In genomic region chr19:10402441-10403038, GRCh38 we compare ENCODE assay signal across 7 cellular contexts. TPM values are rescaled to one million over a fixed set of nuclear protein-coding genes. Genes with fewer than 3 reads are reported as not detected.
DNase-seq lines count a peak whose midpoint lies in the region; FAIRE-seq and TF ChIP-seq lines count a peak whose summit lies in the region.

No MANE protein-coding gene starts in this region.

- peak; percentile 69 for DNase-seq in GM23248
- DNase-seq in RCC 7860 (ENCODE audit: low spot score), result peak; percentile 58
- peak; percentile 75 for DNase-seq in endodermal cell
- no peak for DNase-seq in nephron progenitor cell
- DNase-seq in SW480 (ENCODE audit: low spot score), result no peak
- DNase-seq in COLO829 (ENCODE audit: low spot score), result no peak
- DNase-seq in mucosa of gallbladder (ENCODE audit: low spot score), result no peak

- no peaks in the 10 kb centered on the region; the same call in 1 of the 2 replicates for H4K20me1 ChIP-seq in GM23248 (ENCODE audit: insufficient read depth)

- no peaks in the 10 kb centered on the region for H3F3A ChIP-seq in GM23248 (ENCODE audit: insufficient read depth)

- H3K4me3 ChIP-seq in GM23248 (peak overlapping the region; percentile 88), endodermal cell (ENCODE audit: low read length) (peak overlapping the region; percentile 96)

- in situ Hi-C loops in GM23248 (cut with MboI), result no loop called here

- TF ChIP-seq CTCF in endodermal cell (conservative IDR thresholded peaks at IDR 0.05) (no peak), nephron progenitor cell (IDR thresholded peaks at IDR 0.05) (no peak)

- FAIRE-seq in RCC 7860 (lab: Jason Lieb, UNC), result no peak

- H3K27me3 ChIP-seq in GM23248 (replicated peaks; ENCODE audit: insufficient read depth), result no peaks in the 10 kb centered on the region
- H3K27me3 ChIP-seq in endodermal cell (ENCODE audit: control insufficient read depth, insufficient read depth, low read length, poor library complexity, severe bottlenecking), result peaks cover 32% of the 10 kb centered on the region

- H3K27ac ChIP-seq in GM23248 (peak overlapping the region; percentile 69), endodermal cell (ENCODE audit: low read depth, low read length) (no peak overlapping the region)

- peak overlapping the region; percentile 81 for H2AFZ ChIP-seq in GM23248

- H3K27ac Mint-ChIP-seq in endodermal cell, result peak overlapping the region; percentile 98
- peak overlapping the region; percentile 78 for H3K27ac Mint-ChIP-seq in nephron progenitor cell

- H3K27me3 Mint-ChIP-seq in endodermal cell (ENCODE audit: insufficient read depth) (peaks cover 30% of the 10 kb centered on the region), nephron progenitor cell (ENCODE audit: low read depth, poor library complexity) (peaks cover 40% of the 10 kb centered on the region)

- no peaks in the 10 kb centered on the region for H3K9me2 ChIP-seq in GM23248 (ENCODE audit: insufficient read depth)

- WGBS in GM23248 (ENCODE audit: low coverage in 1 of 2, low lambda C conversion rate in 2 of 2, missing lambda C conversion rate in 2 of 2), 2 experiments, result 0 to 2% methylated on average over 14 to 15 of the region's 15 CpGs
- WGBS in endodermal cell (ENCODE audit: insufficient coverage in 1 of 2, insufficient read length in 1 of 2), 2 experiments, result 4 to 9% methylated on average over 11 to 15 of the region's 15 CpGs

- H3K9me3 Mint-ChIP-seq in endodermal cell (no peaks in the 10 kb centered on the region), nephron progenitor cell (no peaks in the 10 kb centered on the region)

- H3K9ac ChIP-seq in GM23248 (peak overlapping the region; percentile 95), endodermal cell (ENCODE audit: extremely low read depth, low read length, poor library complexity, severe bottlenecking) (peak overlapping the region; percentile 92)

- H3K9me3 ChIP-seq in GM23248 (ENCODE audit: low read depth), result no peaks in the 10 kb centered on the region
- H3K9me3 ChIP-seq in endodermal cell (ENCODE audit: control insufficient read depth, low read length), result no peaks in the 10 kb centered on the region

- H3K36me3 ChIP-seq in GM23248 (ENCODE audit: low read depth) (no peaks in the 10 kb centered on the region), endodermal cell (ENCODE audit: control insufficient read depth, insufficient read depth, low read length) (peaks cover 30% of the 10 kb centered on the region)

- H3K36me3 Mint-ChIP-seq in endodermal cell (ENCODE audit: low read depth) (peaks cover 21% of the 10 kb centered on the region), nephron progenitor cell (ENCODE audit: low read depth) (peaks cover 5% of the 10 kb centered on the region)

- peak overlapping the region; percentile 95 for H3K4me3 Mint-ChIP-seq in endodermal cell
- peak overlapping the region; percentile 98 for H3K4me3 Mint-ChIP-seq in nephron progenitor cell

- peaks cover 58% of the 10 kb centered on the region for H3K79me2 ChIP-seq in GM23248 (ENCODE audit: insufficient read depth)

- peak overlapping the region; percentile 97 for H3K4me2 ChIP-seq in GM23248 (ENCODE audit: unreplicated experiment)

- H3K4me1 ChIP-seq in GM23248 (ENCODE audit: insufficient read depth), result peaks cover 17% of the 10 kb centered on the region
- H3K4me1 ChIP-seq in endodermal cell (ENCODE audit: control insufficient read depth, insufficient read depth, low read length), result peaks cover 4% of the 10 kb centered on the region

- H3K4me1 Mint-ChIP-seq in endodermal cell (peaks cover 14% of the 10 kb centered on the region), nephron progenitor cell (peaks cover 29% of the 10 kb centered on the region)

RNA-seq across cellular contexts. Expression of gene CDC37, which starts 0.8 kb away (rescaled TPM):
- 268 and 301 TPM in 2 replicates for total RNA-seq in GM23248 (2014; rRNA removed; shearing (Covaris generic))
- 288 and 291 TPM in 2 replicates for polyA plus RNA-seq in GM23248 (2016; fragmentation: Nextera tagmentation; extraction: Ambion mirVana)
- total RNA-seq in endodermal cell, result 100 to 1,000 TPM; 148 to 172 TPM
- 160 TPM for polyA plus RNA-seq in endodermal cell (2013, experiment 1 of 2)
- polyA plus RNA-seq in endodermal cell (2013, experiment 2 of 2), result 155 TPM
- 138 TPM for total RNA-seq in mucosa of gallbladder

RNA-seq across cellular contexts. Expression of gene PDE4A, which starts 17.8 kb away (rescaled TPM):
- 2.4 and 4.7 TPM in 2 replicates for total RNA-seq in GM23248 (2014; rRNA removed; shearing (Covaris generic))
- polyA plus RNA-seq in GM23248 (2016; fragmentation: Nextera tagmentation; extraction: Ambion mirVana), result 15.9 and 17.4 TPM in 2 replicates
- total RNA-seq in endodermal cell, result 1 to 10 TPM; 1.7 to 2.6 TPM
- polyA plus RNA-seq in endodermal cell (2013, experiment 1 of 2), result 2.0 TPM
- polyA plus RNA-seq in endodermal cell (2013, experiment 2 of 2), result 1.7 TPM
- 15.6 TPM for total RNA-seq in mucosa of gallbladder

RNA-seq across cellular contexts. Expression of gene TYK2, which starts 22.2 kb away (rescaled TPM):
- 64.1 and 85.5 TPM in 2 replicates for total RNA-seq in GM23248 (2014; rRNA removed; shearing (Covaris generic))
- polyA plus RNA-seq in GM23248 (2016; fragmentation: Nextera tagmentation; extraction: Ambion mirVana), result 54.3 and 60.4 TPM in 2 replicates
- total RNA-seq in endodermal cell (10 to 100 TPM; 63.5 to 65.8 TPM), mucosa of gallbladder (142 TPM)
- polyA plus RNA-seq in endodermal cell (2013, experiment 1 of 2), result 62.4 TPM
- polyA plus RNA-seq in endodermal cell (2013, experiment 2 of 2), result 59.1 TPM

Comparison
In these comparisons a context has a peak if more than half of its experiments do, and no peak if none do; other contexts are left out.
1. DNase-seq: peak in GM23248 (single experiment), RCC 7860 (single experiment) and endodermal cell (single experiment); none in nephron progenitor cell (single experiment), SW480 (single experiment), COLO829 (single experiment) and mucosa of gallbladder (single experiment).